ENCODE assay signal across 10 cellular contexts in genomic region chr18:45441110-45441842, GRCh38.
DNase-seq lines count a peak whose midpoint lies in the region; ATAC-seq and TF ChIP-seq lines count a peak whose summit lies in the region.
"Had no signal": no experiment of that assay in that cellular context is flagged by ENCODE, and none has a peak within 500 bp of the region (broad histone marks: within the 10 kb centered on the region; RNA-seq: fewer than 3 reads in every experiment).

No MANE protein-coding gene starts in this region.

- H3K4me3 ChIP-seq in HCT116 (replicated peaks in 1 of 2; ENCODE audit: low read depth in 1 of 2, low read length in 2 of 2) (no peak overlapping the region), PC-3 (ENCODE audit: low read length) (no peak overlapping the region)

- H4K20me1 ChIP-seq in HCT116 (ENCODE audit: insufficient read depth): no peaks in the 10 kb centered on the region
- no peaks in the 10 kb centered on the region for H4K20me1 ChIP-seq in PC-3 (ENCODE audit: low read length)

- H3K9me3 ChIP-seq in HCT116 (ENCODE audit: control insufficient read depth in 1 of 2, insufficient read depth in 1 of 2, low read depth in 1 of 2, low read length in 2 of 2): no peaks in the 10 kb centered on the region
- no peaks in the 10 kb centered on the region for H3K9me3 ChIP-seq in PC-3 (ENCODE audit: low read length)

- no peak overlapping the region for H3K9ac ChIP-seq in HCT116 (ENCODE audit: low read length)
- H3K9ac ChIP-seq in PC-3 (ENCODE audit: low read length): no peak overlapping the region

- H3K4me2 ChIP-seq in HCT116 (ENCODE audit: low read length) (no peak overlapping the region), PC-3 (ENCODE audit: low read length) (no peak overlapping the region)

- H3K79me2 ChIP-seq in HCT116 (ENCODE audit: insufficient read depth, low read length): no peaks in the 10 kb centered on the region
- H3K79me2 ChIP-seq in PC-3 (ENCODE audit: low read length): no peaks in the 10 kb centered on the region

- H3K36me3 ChIP-seq in HCT116 (ENCODE audit: control insufficient read depth in 1 of 2, insufficient read depth in 2 of 2, low read length in 2 of 2) (no peaks in the 10 kb centered on the region), PC-3 (ENCODE audit: low read depth, low read length) (no peaks in the 10 kb centered on the region)

- intact Hi-C loops in HCT116 (cut with micrococcal nuclease) (no loop called here), PC-3 (cut with micrococcal nuclease) (loop anchor here (5.0 kb wide), 1 partner anchor 164 kb away; no protein-coding TSS in a partner anchor), sciatic nerve (cut with DNase I) (no loop called here)

- no peak for ATAC-seq in HCT116
- ATAC-seq in PC-3: 0 out of 2 replicates have a peak, but pooled peaks have one; percentile 20
- peak; percentile 18 for ATAC-seq in sciatic nerve
- ATAC-seq: T-helper 17 cell had no signal

- H3K27me3 ChIP-seq in HCT116 (ENCODE audit: insufficient read depth, low read length) (no peaks in the 10 kb centered on the region), PC-3 (ENCODE audit: low read length) (no peaks in the 10 kb centered on the region)

- RAD21 ChIA-PET in HCT116 (lab: Charles Lee; ENCODE audit: low non-redundant PET in 1 of 2, low total read pairs in 2 of 2, uncharacterized antibody in 2 of 2, unreplicated experiment in 2 of 2): no interaction called here

- no TSS peak for BruUV-seq in HCT116 (replicated peaks; lab: Mats Ljungman, UMichigan)
- no TSS peak for BruUV-seq in PC-3 (replicated peaks; lab: Mats Ljungman, UMichigan)

- TF ChIP-seq RAD21 in HCT116 (IDR thresholded peaks at IDR 0.05; ENCODE audit: low read depth): 0 out of 2 replicates have a peak, but pooled peaks have one; percentile 21

- DNase-seq in HCT116 (ENCODE audit: low read depth, low spot score): no peak
- peak; percentile 46 for DNase-seq in PC-3
- DNase-seq in fibroblast of gingiva (ENCODE audit: low read depth): peak; percentile 13
- DNase-seq in sciatic nerve (ENCODE audit: low spot score): no peak
- no peak for DNase-seq in NK-92 (lab: John Stamatoyannopoulos, UW; ENCODE audit: unreplicated experiment)
- DNase-seq in stimulated activated naive CD4-positive, alpha-beta T cell (lab: John Stamatoyannopoulos, UW): no peak
- no peak for DNase-seq in anterior cingulate cortex (lab: John Stamatoyannopoulos, UW)
- DNase-seq: activated gamma-delta T cell, NCI-H2081 treated with DMSO at 0.1 percent for 48 hours, T-helper 17 cell had no signal

- no peaks in the 10 kb centered on the region for H3K4me1 ChIP-seq in HCT116 (ENCODE audit: control insufficient read depth in 1 of 2, insufficient read depth in 2 of 2, low read length in 2 of 2)
- H3K4me1 ChIP-seq in PC-3 (ENCODE audit: insufficient read depth, low read length): no peaks in the 10 kb centered on the region

- TF ChIP-seq CTCF in HCT116 (IDR thresholded peaks at IDR 0.05 in 2 of 3, conservative IDR thresholded peaks at IDR 0.05 in 1 of 3; ENCODE audit: borderline replicate concordance in 1 of 3, insufficient read depth in 1 of 3, low read depth in 2 of 3, low read length in 2 of 3) (peak in 2 of 3 experiments; percentile 5 to 30; a peak in 2 of 6 replicates), PC-3 (conservative IDR thresholded peaks at IDR 0.05; ENCODE audit: low read depth, low read length) (peak; percentile 59)

- no peaks in the 10 kb centered on the region for H3F3A ChIP-seq in PC-3 (ENCODE audit: low read length, unreplicated experiment)

- H2AFZ ChIP-seq in HCT116 (ENCODE audit: low read depth, low read length, poor library complexity, severe bottlenecking) (no peak overlapping the region), PC-3 (ENCODE audit: low read length) (peak overlapping the region; percentile 55; the same call in 1 of the 2 replicates)

- POLR2A ChIA-PET in HCT116 (lab: Charles Lee): no interaction called here
- POLR2A ChIA-PET in PC-3 (lab: Charles Lee; ENCODE audit: unreplicated experiment): interaction anchor here (0.6 kb wide), 1 partner anchor 24 kb away, joined by 3 read pairs; no protein-coding TSS in a partner anchor

- H3K9me2 ChIP-seq in HCT116 (ENCODE audit: insufficient read depth): no peaks in the 10 kb centered on the region
- no peaks in the 10 kb centered on the region for H3K9me2 ChIP-seq in PC-3 (replicated peaks; ENCODE audit: low read length)

- CTCF ChIA-PET in HCT116 (lab: Charles Lee) (no interaction called here), PC-3 (lab: Charles Lee) (no interaction called here)

- H3K27ac ChIP-seq in HCT116 (ENCODE audit: low read depth, low read length) (no peak overlapping the region), PC-3 (ENCODE audit: low read length) (no peak overlapping the region)

- TF ChIP-seq POLR2A in HCT116 (IDR thresholded peaks at IDR 0.05; ENCODE audit: borderline replicate concordance, extremely low read depth, insufficient read depth, insufficient read length): no peak

TF ChIP-seq in HCT116, 20 proteins besides CTCF, POLR2A, EP300 and RAD21:
- no peak for TF ChIP-seq ELF1 (IDR thresholded peaks at IDR 0.05; ENCODE audit: borderline replicate concordance, low read depth)
- TF ChIP-seq YY1 (IDR thresholded peaks at IDR 0.05; ENCODE audit: extremely low read depth, insufficient replicate concordance, low read depth, low read length): no peak
- no peak for TF ChIP-seq CEBPB (IDR thresholded peaks at IDR 0.05; ENCODE audit: low read depth)
- no peak for TF ChIP-seq TCF7L2 (IDR thresholded peaks at IDR 0.05; ENCODE audit: borderline replicate concordance, extremely low read depth, insufficient read depth, insufficient read length)
- no peak for TF ChIP-seq CBX3 (IDR thresholded peaks at IDR 0.05; ENCODE audit: low read depth)
- no peak for TF ChIP-seq ATF3 (IDR thresholded peaks at IDR 0.05)
- TF ChIP-seq EZH2 (IDR thresholded peaks at IDR 0.05): no peak
- TF ChIP-seq POLR2AphosphoS5 (IDR thresholded peaks at IDR 0.05; ENCODE audit: low read depth, low read length): no peak
- TF ChIP-seq MAX (IDR thresholded peaks at IDR 0.05): no peak
- TF ChIP-seq FOSL1 (IDR thresholded peaks at IDR 0.05; ENCODE audit: low read depth): no peak
- no peak for TF ChIP-seq EGR1 (IDR thresholded peaks at IDR 0.05; ENCODE audit: low read depth)
- no peak for TF ChIP-seq SIN3A (IDR thresholded peaks at IDR 0.05; ENCODE audit: low read depth)
- TF ChIP-seq JUND (IDR thresholded peaks at IDR 0.05): no peak
- TF ChIP-seq SRF (IDR thresholded peaks at IDR 0.05; ENCODE audit: low read depth): no peak
- TF ChIP-seq ZFX (IDR thresholded peaks at IDR 0.05): no peak
- no peak for TF ChIP-seq REST (IDR thresholded peaks at IDR 0.05; ENCODE audit: low read depth)
- no peak for TF ChIP-seq ZBTB33 (IDR thresholded peaks at IDR 0.05; ENCODE audit: extremely low read depth, insufficient replicate concordance, low read length)
TF ChIP-seq in HCT116: peak in this region for 0.

Comparison
In these comparisons a context has a peak if more than half of its experiments do, and no peak if none do; other contexts are left out.
1. DNase-seq: peak in PC-3 (single experiment) and fibroblast of gingiva (single experiment); none in HCT116 (single experiment), sciatic nerve (single experiment), NK-92 (single experiment), stimulated activated naive CD4-positive, alpha-beta T cell (0 of 6) and anterior cingulate cortex (0 of 58).